In the genomic region with DNA sequence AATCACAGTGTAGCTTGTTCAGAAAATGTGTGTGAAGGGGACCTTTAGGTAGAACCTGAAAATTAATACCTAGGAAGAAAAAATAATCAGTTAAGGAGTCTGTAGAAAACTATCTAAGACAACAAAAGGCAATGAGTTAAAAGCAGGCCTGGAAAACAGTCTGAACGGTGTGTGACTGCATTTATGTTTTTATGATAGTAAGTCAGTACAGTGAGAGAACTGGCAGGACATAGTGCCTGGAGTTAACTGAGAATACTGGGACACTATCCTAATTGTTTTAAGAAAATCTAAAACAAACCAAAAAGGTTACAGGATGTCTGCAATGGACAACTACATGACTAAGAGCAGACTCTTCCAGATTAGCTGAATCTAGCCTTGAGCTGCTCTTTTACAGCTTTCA, we compare ENCODE assay signal across 5 cellular contexts.
"Had no signal": no experiment of that assay in that cellular context is flagged by ENCODE, and none has a peak within 500 bp of the region (broad histone marks: within the 10 kb centered on the region; RNA-seq: fewer than 3 reads in every experiment).

No MANE protein-coding gene starts in this region.

- DNase-seq: H9, HCEC 1CT, IMR-90 had no signal

- H3K4me2 ChIP-seq: GM23338 had no signal

- H3K4me3 ChIP-seq: GM23338, K562 had no signal

- H2AFZ ChIP-seq: GM23338 had no signal

- ATAC-seq: GM23338, K562 had no signal

- H3K4me1 Mint-ChIP-seq: GM23338, H9 had no signal

- H3K27ac Mint-ChIP-seq: GM23338, H9 had no signal

- H3K4me3 Mint-ChIP-seq: GM23338, H9 had no signal
